9 cellular contexts compared by ENCODE assay signal in genomic region chr15:70892002-70892911, GRCh38. TPM values are rescaled to one million over a fixed set of nuclear protein-coding genes. Genes with fewer than 3 reads are reported as not detected.
A peak's percentile ranks its signal among the peaks of the same experiment; 100 is the strongest.
DNase-seq lines count a peak whose midpoint lies in the region; ATAC-seq lines count a peak whose summit lies in the region.
"Had no signal": no experiment of that assay in that cellular context is flagged by ENCODE, and none has a peak within 500 bp of the region (broad histone marks: within the 10 kb centered on the region; RNA-seq: fewer than 3 reads in every experiment).

A gene with protein sequence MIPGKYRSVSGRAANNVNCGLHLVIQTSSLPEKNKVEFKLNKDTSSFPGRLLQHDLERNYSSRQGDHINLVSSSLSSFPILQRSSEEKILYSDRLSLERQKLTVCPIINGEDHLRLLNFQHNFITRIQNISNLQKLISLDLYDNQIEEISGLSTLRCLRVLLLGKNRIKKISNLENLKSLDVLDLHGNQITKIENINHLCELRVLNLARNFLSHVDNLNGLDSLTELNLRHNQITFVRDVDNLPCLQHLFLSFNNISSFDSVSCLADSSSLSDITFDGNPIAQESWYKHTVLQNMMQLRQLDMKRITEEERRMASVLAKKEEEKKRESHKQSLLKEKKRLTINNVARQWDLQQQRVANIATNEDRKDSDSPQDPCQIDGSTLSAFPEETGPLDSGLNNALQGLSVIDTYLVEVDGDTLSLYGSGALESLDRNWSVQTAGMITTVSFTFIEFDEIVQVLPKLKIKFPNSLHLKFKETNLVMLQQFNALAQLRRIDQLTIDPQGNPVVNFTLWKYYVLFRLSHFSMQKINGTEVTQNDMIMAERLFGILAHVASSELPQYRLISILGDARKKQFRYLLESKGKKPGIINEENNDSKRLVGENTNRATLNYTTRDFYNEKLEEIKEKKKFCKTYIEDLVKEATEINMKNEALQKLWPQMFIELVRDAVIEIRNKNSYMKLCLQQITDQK (plus strand): TSS chr15:70892826. CDS start chr15:70892895, 69 bp downstream.
TSS of gene THAP10 (minus strand) at chr15:70892433. CDS start at chr15:70892272, 161 bp downstream.

- CTCF ChIA-PET in T-cell (lab: Charles Lee): no interaction called here

- POLR2A ChIA-PET in T-cell (lab: Charles Lee): no interaction called here

- peak; percentile 49 for DNase-seq in activated CD4-positive, CD25-positive, alpha-beta regulatory T cell treated with anti-CD3 and anti-CD28 coated beads, Interleukin-2, amount 50 U/mL, for 72 hours
- DNase-seq in activated CD4-positive, CD25-positive, alpha-beta regulatory T cell (lab: John Stamatoyannopoulos, UW): no peak
- DNase-seq in NCI-H1436 treated with DMSO at 0.1 percent for 48 hours (lab: John Stamatoyannopoulos, UW) (peak; percentile 63), T-cell (peak in 9 of 34 experiments; percentile 1 to 7 (median 6)), islet precursor cell (peak; percentile 95)

- H3K27me3 Mint-ChIP-seq in T-cell: peaks cover 49 to 55% of the 10 kb centered on the region in 2 donors

- peak within 1 kb of the TSS; percentile 75 to 82 (median 78) for H3K4me3 Mint-ChIP-seq in T-cell

- H3K36me3 Mint-ChIP-seq in T-cell: no peaks in the 10 kb centered on the region

- peaks cover 10 to 14% (median 13%) of the 10 kb centered on the region in 3 donors for H3K4me1 Mint-ChIP-seq in T-cell

- peak; percentile 85 for ATAC-seq in HG02759 (IDR thresholded peaks at IDR 0.05; ENCODE audit: unreplicated experiment)
- peak in 2 of 4 experiments; percentile 13 to 35 for ATAC-seq in T-cell (replicated peaks in 1 of 4)

- no peak within 1 kb of the TSS for H3K27ac Mint-ChIP-seq in T-cell

- peak within 1 kb of the TSS; percentile 51 to 79 (median 69) for H3K4me3 ChIP-seq in skin epidermis
- H3K4me3 ChIP-seq: BLaER1 had no signal

- peaks cover 0 to 7% (median 0%) of the 10 kb centered on the region in 3 donors for H3K9me3 Mint-ChIP-seq in T-cell

- H3K27ac ChIP-seq in cingulate gyrus (ENCODE audit: low read depth, low read length) (peak within 1 kb of the TSS; percentile 79), skin epidermis (peak within 1 kb of the TSS in 18 of 21 experiments; percentile 20 to 83 (median 58))
- H3K27ac ChIP-seq: BLaER1 had no signal

RNA-seq across cellular contexts. Expression of the first gene that starts in this region (rescaled TPM):
- total RNA-seq in T-cell: under 1 TPM in 4 of 5 donors, not detected in 1; 0.16 to 0.77 (median 0.51) TPM

RNA-seq across cellular contexts. Expression of gene THAP10, which starts in this region (rescaled TPM):
- total RNA-seq in T-cell: under 1 TPM in 2 of 5 donors, not detected in 3; 0.33 TPM

Comparison
In these comparisons a context has a peak if more than half of its experiments do, and no peak if none do; other contexts are left out.
1. DNase-seq: peak in activated CD4-positive, CD25-positive, alpha-beta regulatory T cell treated with anti-CD3 and anti-CD28 coated beads, Interleukin-2, amount 50 U/mL, for 72 hours (single experiment), NCI-H1436 treated with DMSO at 0.1 percent for 48 hours (single experiment) and islet precursor cell (single experiment); none in activated CD4-positive, CD25-positive, alpha-beta regulatory T cell (0 of 4).